Comparison of ENCODE assay signal across 9 cellular contexts in the genomic region with DNA sequence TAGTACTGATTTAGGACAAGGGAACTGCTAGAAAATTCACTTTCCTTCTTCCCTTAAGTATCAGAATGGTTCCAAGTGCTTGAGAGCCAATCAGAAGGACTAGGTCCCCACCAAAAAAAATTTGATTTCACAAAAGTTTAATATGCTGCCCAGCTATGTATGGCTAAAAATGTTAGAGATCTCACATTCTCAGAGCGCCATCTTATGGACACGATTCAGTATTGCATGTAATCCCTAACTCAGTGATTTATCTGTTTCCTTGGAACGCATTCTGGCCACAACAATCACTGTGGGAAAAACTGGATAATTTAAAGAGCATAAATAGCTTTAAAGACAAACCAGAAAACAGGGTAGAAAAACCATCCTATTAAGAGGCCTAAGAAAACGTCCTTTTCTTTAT.
DNase-seq lines count a peak whose midpoint lies in the region; ATAC-seq, FAIRE-seq and TF ChIP-seq lines count a peak whose summit lies in the region.
"Had no signal": no experiment of that assay in that cellular context is flagged by ENCODE, and none has a peak within 500 bp of the region (broad histone marks: within the 10 kb centered on the region; RNA-seq: fewer than 3 reads in every experiment).

No MANE protein-coding gene starts in this region.

- no peak for TF ChIP-seq POLR2A in upper lobe of left lung (IDR thresholded peaks at IDR 0.05)

- H3K9me1 ChIP-seq in keratinocyte (ENCODE audit: control insufficient read depth, extremely low read depth, insufficient read depth, low read length), result no peaks in the 10 kb centered on the region

- FAIRE-seq in keratinocyte (lab: Jason Lieb, UNC), result peak; percentile 48

- H3K36me3 Mint-ChIP-seq in activated naive CD8-positive, alpha-beta T cell treated with anti-CD3 and anti-CD28 coated beads for 36 hours, result no peaks in the 10 kb centered on the region

- DNase-seq in GM06990 (ENCODE audit: extremely low read depth, insufficient read length) (no peak), NAMALWA (ENCODE audit: low spot score) (peak; percentile 39), astrocyte of the hippocampus (ENCODE audit: low read depth, low spot score) (peak; percentile 62), keratinocyte (ENCODE audit: low read depth, low spot score) (no peak), upper lobe of left lung (no peak)
- DNase-seq in activated naive CD8-positive, alpha-beta T cell treated with anti-CD3 and anti-CD28 coated beads for 36 hours, result no peak
- no peak for DNase-seq in activated CD4-positive, alpha-beta T cell treated with anti-CD3 and anti-CD28 coated beads for 48 hours

- 4 to 6% methylated on average over 4 of the region's 4 CpGs for WGBS in upper lobe of left lung, 2 donors

- H3K27ac ChIP-seq in keratinocyte (ENCODE audit: control insufficient read depth, insufficient read depth, low read length) (no peak overlapping the region), upper lobe of left lung (no peak overlapping the region)

- H3K27me3 Mint-ChIP-seq in activated naive CD8-positive, alpha-beta T cell treated with anti-CD3 and anti-CD28 coated beads for 36 hours, result no peaks in the 10 kb centered on the region

- no peaks in the 10 kb centered on the region for H3K4me1 Mint-ChIP-seq in activated naive CD8-positive, alpha-beta T cell treated with anti-CD3 and anti-CD28 coated beads for 36 hours

- H3K79me2 ChIP-seq in keratinocyte (ENCODE audit: control insufficient read depth, insufficient read depth, low read length), result no peaks in the 10 kb centered on the region

- H3K9me3 ChIP-seq in keratinocyte (ENCODE audit: control insufficient read depth, low read depth, low read length) (no peaks in the 10 kb centered on the region), upper lobe of left lung (no peaks in the 10 kb centered on the region)

- H3K36me3 ChIP-seq in GM06990 (ENCODE audit: control insufficient read depth, insufficient read depth, low read length) (no peaks in the 10 kb centered on the region), keratinocyte (ENCODE audit: control insufficient read depth in 2 of 2, extremely low read depth in 1 of 2, insufficient read depth in 2 of 2, low read length in 2 of 2) (no peaks in the 10 kb centered on the region), upper lobe of left lung (no peaks in the 10 kb centered on the region)

- ATAC-seq in upper lobe of left lung (ENCODE audit: low FRiP score in 2 of 2) (peak; percentile 63 to 72), GM21717 (IDR thresholded peaks at IDR 0.05; ENCODE audit: unreplicated experiment) (no peak)

- peak; percentile 69 for TF ChIP-seq CTCF in GM06990 (IDR thresholded peaks at IDR 0.05; ENCODE audit: insufficient read depth, low read length, poor library complexity, severe bottlenecking)
- TF ChIP-seq CTCF in keratinocyte (optimal IDR thresholded peaks at IDR 0.05 in 1 of 3, IDR thresholded peaks at IDR 0.05 in 1 of 3, conservative IDR thresholded peaks at IDR 0.05 in 1 of 3; ENCODE audit: extremely low read depth in 1 of 3, insufficient read depth in 2 of 3, low read length in 3 of 3), result peak; percentile 33 to 75 (median 44)
- peak; percentile 48 to 71 (median 59) for TF ChIP-seq CTCF in upper lobe of left lung (IDR thresholded peaks at IDR 0.05)

- H3K4me3 ChIP-seq in GM06990 (replicated peaks; ENCODE audit: low read depth, low read length) (no peak overlapping the region), keratinocyte (ENCODE audit: control insufficient read depth in 2 of 3, extremely low read depth in 1 of 3, insufficient read depth in 2 of 3, low read depth in 1 of 3, low read length in 3 of 3) (no peak overlapping the region), upper lobe of left lung (no peak overlapping the region)

- no peak overlapping the region for H3K4me2 ChIP-seq in keratinocyte (ENCODE audit: control insufficient read depth, extremely low read depth, insufficient read depth, low read depth, low read length)

- H4K20me1 ChIP-seq in keratinocyte (ENCODE audit: control insufficient read depth, extremely low read depth, insufficient read depth, low read length), result no peaks in the 10 kb centered on the region

- no peak overlapping the region for H2AFZ ChIP-seq in keratinocyte (ENCODE audit: control insufficient read depth, low read length)

- dilution Hi-C loops in keratinocyte (cut with MboI; ENCODE audit: extremely low pct_ligation_motif_present, low sequenced_read_pairs), result no loop called here

- TF ChIP-seq EP300 in upper lobe of left lung (IDR thresholded peaks at IDR 0.05), result no peak

- no peak overlapping the region for H3K9ac ChIP-seq in keratinocyte (ENCODE audit: control insufficient read depth, extremely low read depth, insufficient read depth, low read length)

- H3K4me3 Mint-ChIP-seq in activated naive CD8-positive, alpha-beta T cell treated with anti-CD3 and anti-CD28 coated beads for 36 hours, result no peak overlapping the region
- H3K4me3 Mint-ChIP-seq: T-helper 1 cell treated with Interleukin-12 subunit alpha and Interleukin-12 subunit beta and Interleukin-4 antibody, amounts not matched to agents 30 μg/mL and 1 μg/mL, for 36 hours had no signal

- H3K27ac Mint-ChIP-seq in activated naive CD8-positive, alpha-beta T cell treated with anti-CD3 and anti-CD28 coated beads for 36 hours, result no peak overlapping the region
- H3K27ac Mint-ChIP-seq: T-helper 1 cell treated with Interleukin-12 subunit alpha and Interleukin-12 subunit beta and Interleukin-4 antibody, amounts not matched to agents 30 μg/mL and 1 μg/mL, for 36 hours had no signal

- H3K4me1 ChIP-seq in keratinocyte (ENCODE audit: control insufficient read depth, extremely low read depth, insufficient read depth, low read length), result no peaks in the 10 kb centered on the region
- peaks cover 0 to 5% (median 2%) of the 10 kb centered on the region in 4 donors for H3K4me1 ChIP-seq in upper lobe of left lung

- H3K9me3 Mint-ChIP-seq in activated naive CD8-positive, alpha-beta T cell treated with anti-CD3 and anti-CD28 coated beads for 36 hours, result no peaks in the 10 kb centered on the region
- H3K9me3 Mint-ChIP-seq: T-helper 1 cell treated with Interleukin-12 subunit alpha and Interleukin-12 subunit beta and Interleukin-4 antibody, amounts not matched to agents 30 μg/mL and 1 μg/mL, for 36 hours had no signal

- H3K27me3 ChIP-seq in GM06990 (replicated peaks; ENCODE audit: control insufficient read depth, insufficient read depth, low read length), result no peaks in the 10 kb centered on the region; the same call in 1 of the 2 replicates
- no peaks in the 10 kb centered on the region for H3K27me3 ChIP-seq in keratinocyte (ENCODE audit: control insufficient read depth, extremely low read depth, insufficient read depth, low read length)
- H3K27me3 ChIP-seq in upper lobe of left lung, result no peaks in the 10 kb centered on the region

Comparison
In these comparisons a context has a peak if more than half of its experiments do, and no peak if none do; other contexts are left out.
1. DNase-seq: peak in NAMALWA (single experiment) and astrocyte of the hippocampus (single experiment); none in GM06990 (single experiment), keratinocyte (single experiment), upper lobe of left lung (0 of 2), activated naive CD8-positive, alpha-beta T cell treated with anti-CD3 and anti-CD28 coated beads for 36 hours (single experiment) and activated CD4-positive, alpha-beta T cell treated with anti-CD3 and anti-CD28 coated beads for 48 hours (single experiment).
2. Peak in every context shown above with its lines, with median percentiles within 50 percentile points of each other: CTCF ChIP-seq.